ENCODE assay signal across 27 cellular contexts in the genomic region with DNA sequence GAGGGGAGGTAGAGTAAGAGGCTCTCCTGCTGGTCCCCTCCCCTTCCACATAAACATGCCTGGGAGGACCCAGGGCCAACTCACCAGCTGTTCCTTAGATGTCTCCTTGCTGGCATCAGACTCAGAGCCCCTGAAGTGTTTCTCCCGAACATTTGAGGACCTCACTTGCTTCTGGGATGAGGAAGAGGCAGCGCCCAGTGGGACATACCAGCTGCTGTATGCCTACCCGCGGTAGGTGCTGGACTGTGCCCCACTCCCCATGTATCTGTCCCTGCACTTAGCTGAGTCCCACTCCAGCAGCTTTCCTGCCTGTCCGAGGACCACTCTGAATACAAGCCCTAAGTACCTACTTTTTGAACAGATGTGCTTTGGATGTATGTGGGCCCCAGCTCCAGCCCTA. TPM values are rescaled to one million over a fixed set of nuclear protein-coding genes. Genes with fewer than 3 reads are reported as not detected.
"Had no signal": no experiment of that assay in that cellular context is flagged by ENCODE, and none has a peak within 500 bp of the region (broad histone marks: within the 10 kb centered on the region; RNA-seq: fewer than 3 reads in every experiment).

No MANE protein-coding gene starts in this region.

- ATAC-seq: HepG2, K562 had no signal

- H3K27ac ChIP-seq: KMS-11 had no signal

- H3K4me2 ChIP-seq: KMS-11, SK-N-SH had no signal

- H3K4me3 ChIP-seq: K562 had no signal

- H3K9me2 ChIP-seq: SK-N-SH had no signal

- H3K9me3 ChIP-seq: SK-N-SH had no signal

- H3K9ac ChIP-seq: KMS-11, SK-N-SH had no signal

- DNase-seq: Kasumi-1, MV-4-11, NCI-H1048, NCI-H1105, NCI-H1417 treated with DMSO at 0.1 percent for 48 hours, NCI-H146, NCI-H1694 treated with DMSO at 0.1 percent for 48 hours, NCI-H1930, NCI-H2081, NCI-H2171, NCI-H226, NCI-H446, NCI-H510A, NCI-H524 treated with DMSO at 0.1 percent for 48 hours, NCI-H69, NCI-H774, RPMI8226, SHP77, SK-N-SH, SW 1271 had no signal

RNA-seq across cellular contexts. Expression of a gene that starts 0.4 kb away (rescaled TPM):
- total RNA-seq: HepG2, HT1080, K562, MCF 10A, SK-MEL-5 had no signal
- polyA plus RNA-seq: HepG2, IgD-negative memory B cell, K562, SK-N-SH had no signal

RNA-seq across cellular contexts. Expression of a gene that starts 37.2 kb away (rescaled TPM):
- total RNA-seq: MCF 10A had no signal
- polyA plus RNA-seq: IgD-negative memory B cell had no signal
